Comparison of ENCODE assay signal across 5 cellular contexts in the genomic region with DNA sequence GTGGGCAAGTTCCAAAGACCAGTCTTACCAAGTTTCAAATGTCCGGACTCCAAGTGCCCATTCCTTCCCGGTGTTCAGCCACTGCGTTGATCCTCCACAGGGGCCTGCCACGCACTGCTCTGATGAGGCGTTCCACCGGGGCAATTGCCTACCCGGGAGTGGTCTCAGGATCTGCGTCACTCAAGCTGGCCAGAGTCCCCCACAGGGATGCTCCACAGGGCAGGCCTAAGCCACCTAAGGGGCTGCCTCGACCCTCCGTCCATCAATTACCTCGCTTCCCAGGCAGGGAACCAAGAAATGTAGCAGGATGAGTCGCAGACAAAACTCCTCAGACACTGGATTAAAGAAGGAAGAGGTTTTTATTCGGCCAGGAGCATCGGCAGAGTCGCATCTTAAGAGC.
DNase-seq lines count a peak whose midpoint lies in the region; ATAC-seq, FAIRE-seq and TF ChIP-seq lines count a peak whose summit lies in the region.
"Not testable (repeated sequence)": the region's sequence is repeated elsewhere in the genome, so short reads cannot be mapped to it uniquely, and the experiment has no call there.

No MANE protein-coding gene starts in this region.

- not testable (repeated sequence) for H2AFZ ChIP-seq in trophoblast cell (ENCODE audit: insufficient read depth, low read length, poor library complexity)

- not testable (repeated sequence) for H3K79me2 ChIP-seq in trophoblast cell (ENCODE audit: control insufficient read depth, insufficient read depth, low read length, poor library complexity)

- H2AK5ac ChIP-seq in trophoblast cell (ENCODE audit: low read length) = peak overlapping the region; percentile 11

- H3K4me1 ChIP-seq in body of pancreas (peaks cover 93% of the 10 kb centered on the region), trophoblast cell (ENCODE audit: control insufficient read depth in 1 of 2, insufficient read depth in 2 of 2, low read length in 2 of 2) (peaks cover 22 to 33% of the 10 kb centered on the region in 2 experiments), spleen (peaks cover 0 to 10% (median 0%) of the 10 kb centered on the region in 6 donors)
- not testable (repeated sequence) for H3K4me1 ChIP-seq in kidney (ENCODE audit: control insufficient read depth in 1 of 2, insufficient read depth in 1 of 2, low read depth in 1 of 2, low read length in 2 of 2); aorta (ENCODE audit: control insufficient read depth in 1 of 2, insufficient read depth in 2 of 2, low read length in 2 of 2)

- not testable (repeated sequence) for H4K8ac ChIP-seq in trophoblast cell (ENCODE audit: low read depth, low read length)

- peak overlapping the region; percentile 66 for H4K91ac ChIP-seq in trophoblast cell (ENCODE audit: low read depth, low read length)

- H4K12ac ChIP-seq in trophoblast cell (ENCODE audit: low read depth, low read length) = not testable (repeated sequence)

- H3K36me3 ChIP-seq in body of pancreas (replicated peaks in 1 of 2; ENCODE audit: insufficient read depth in 1 of 2, low read depth in 2 of 2); kidney (ENCODE audit: control insufficient read depth in 1 of 2, insufficient read depth in 2 of 2, low read length in 2 of 2); trophoblast cell (ENCODE audit: control insufficient read depth in 1 of 2, insufficient read depth in 2 of 2, low read length in 2 of 2); spleen; aorta (ENCODE audit: control insufficient read depth in 1 of 2, insufficient read depth in 2 of 2, low read length in 1 of 2): not testable (repeated sequence)

- H3K14ac ChIP-seq in trophoblast cell (ENCODE audit: low read length) = peak overlapping the region; percentile 28

- H3K27me3 ChIP-seq in body of pancreas; trophoblast cell (ENCODE audit: insufficient read depth, low read length); spleen (replicated peaks in 1 of 7); aorta (ENCODE audit: control insufficient read depth in 1 of 2, insufficient read depth in 2 of 2, low read length in 1 of 2): not testable (repeated sequence)

- intact Hi-C loops in body of pancreas (cut with DNase I); kidney (cut with DNase I); spleen (cut with DNase I; ENCODE audit: low total_unique reads); aorta (cut with DNase I): not testable (repeated sequence)

- not testable (repeated sequence) for H3K9me3 ChIP-seq in body of pancreas; kidney (ENCODE audit: control insufficient read depth in 1 of 2, low read length in 2 of 2); trophoblast cell (ENCODE audit: insufficient read depth, low read depth, low read length); spleen; aorta (ENCODE audit: control insufficient read depth, low read length)

- not testable (repeated sequence) for H3K9ac ChIP-seq in kidney (ENCODE audit: low read length in 2 of 2); trophoblast cell (ENCODE audit: low read length)

- FAIRE-seq in kidney (lab: Jason Lieb, UNC) = not testable (repeated sequence)

- WGBS in body of pancreas, 2 donors = 53 to 58% methylated on average over 7 to 15 of the region's 15 CpGs
- no CpG with 5 or more reads among the region's 15 CpGs for WGBS in trophoblast cell (ENCODE audit: extremely low coverage, insufficient coverage, insufficient read length)
- WGBS in spleen, 5 donors = 85 to 91% (median 88%) methylated on average over 14 to 15 of the region's 15 CpGs
- 89 to 90% methylated on average over 15 of the region's 15 CpGs for WGBS in aorta, 2 donors

- peaks cover 15% of the 10 kb centered on the region for H3K79me1 ChIP-seq in trophoblast cell (ENCODE audit: low read length)

- H3K27ac ChIP-seq in body of pancreas = peak overlapping the region in 3 of 4 donors; percentile 77 to 98 (median 82)
- H3K27ac ChIP-seq in kidney (ENCODE audit: low read depth in 2 of 2, low read length in 2 of 2); trophoblast cell (ENCODE audit: low read depth, low read length); spleen; aorta (ENCODE audit: low read depth in 1 of 2, low read length in 2 of 2): not testable (repeated sequence)

- not testable (repeated sequence) for TF ChIP-seq CTCF in body of pancreas (IDR thresholded peaks at IDR 0.05); kidney (IDR thresholded peaks at IDR 0.05; ENCODE audit: borderline replicate concordance, extremely low read depth, insufficient read depth); spleen (IDR thresholded peaks at IDR 0.05 in 8 of 11, conservative IDR thresholded peaks at IDR 0.05 in 3 of 11)

- DNase-seq in body of pancreas, trophoblast cell: not testable (repeated sequence)
- peak; percentile 46 for DNase-seq in kidney
- DNase-seq in spleen = peak; percentile 56
- peak; percentile 21 to 33 for DNase-seq in aorta

- H2BK12ac ChIP-seq in trophoblast cell (ENCODE audit: low read length) = peak overlapping the region; percentile 10

- H2BK5ac ChIP-seq in trophoblast cell (ENCODE audit: low read depth, low read length, poor library complexity) = not testable (repeated sequence)

- not testable (repeated sequence) for TF ChIP-seq POLR2A in body of pancreas (IDR thresholded peaks at IDR 0.05); spleen (IDR thresholded peaks at IDR 0.05)

- H3K18ac ChIP-seq in trophoblast cell (ENCODE audit: low read length) = peak overlapping the region; percentile 17

- H3K4ac ChIP-seq in trophoblast cell (ENCODE audit: low read depth, low read length) = not testable (repeated sequence)

- H3K23ac ChIP-seq in trophoblast cell (ENCODE audit: low read length) = not testable (repeated sequence)

- not testable (repeated sequence) for H3K4me2 ChIP-seq in trophoblast cell (ENCODE audit: low read length)

- not testable (repeated sequence) for H2BK120ac ChIP-seq in trophoblast cell (ENCODE audit: insufficient read depth, low read length, poor library complexity)

- H3K4me3 ChIP-seq in body of pancreas; kidney (ENCODE audit: low read length in 2 of 2); trophoblast cell (ENCODE audit: low read depth, low read length); spleen; aorta (ENCODE audit: low read length in 2 of 2): not testable (repeated sequence)

- ATAC-seq in body of pancreas; aorta (ENCODE audit: low FRiP score): not testable (repeated sequence)
